Comparison of ENCODE assay signal across 1 cellular context in the genomic region with DNA sequence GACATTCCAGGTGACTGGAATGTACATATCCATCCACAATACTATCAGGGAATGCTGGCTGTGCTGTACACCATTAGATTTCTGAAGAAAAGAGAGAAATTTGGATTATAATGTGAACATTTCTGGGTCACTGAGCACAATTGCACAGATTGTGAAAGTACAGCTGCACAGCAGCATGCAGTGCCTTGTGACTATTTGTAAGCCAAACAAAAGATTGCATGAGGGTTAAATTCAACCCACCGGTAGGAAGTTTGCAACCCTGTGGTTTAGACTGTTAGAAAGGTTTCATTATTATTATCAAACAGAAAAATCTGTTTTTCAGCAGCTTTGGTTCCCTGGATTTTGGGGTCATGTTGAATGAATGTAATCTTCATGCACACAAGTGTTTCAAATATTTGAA.
TF ChIP-seq lines count a peak whose summit lies in the region.

No MANE protein-coding gene starts in this region.

TF ChIP-seq in GM12878, 131 proteins besides CTCF, POLR2A, EP300 and RAD21:
- peak; percentile 53; the same call in 1 of the 2 replicates for TF ChIP-seq RUNX3 (IDR thresholded peaks at IDR 0.05; ENCODE audit: low read length)
- no peak for TF ChIP-seq NFYA (IDR thresholded peaks at IDR 0.05; ENCODE audit: borderline replicate concordance, low read depth, low read length)
TF ChIP-seq in GM12878: peak in this region for 1.
